ENCODE assay signal across 14 cellular contexts in the genomic region with DNA sequence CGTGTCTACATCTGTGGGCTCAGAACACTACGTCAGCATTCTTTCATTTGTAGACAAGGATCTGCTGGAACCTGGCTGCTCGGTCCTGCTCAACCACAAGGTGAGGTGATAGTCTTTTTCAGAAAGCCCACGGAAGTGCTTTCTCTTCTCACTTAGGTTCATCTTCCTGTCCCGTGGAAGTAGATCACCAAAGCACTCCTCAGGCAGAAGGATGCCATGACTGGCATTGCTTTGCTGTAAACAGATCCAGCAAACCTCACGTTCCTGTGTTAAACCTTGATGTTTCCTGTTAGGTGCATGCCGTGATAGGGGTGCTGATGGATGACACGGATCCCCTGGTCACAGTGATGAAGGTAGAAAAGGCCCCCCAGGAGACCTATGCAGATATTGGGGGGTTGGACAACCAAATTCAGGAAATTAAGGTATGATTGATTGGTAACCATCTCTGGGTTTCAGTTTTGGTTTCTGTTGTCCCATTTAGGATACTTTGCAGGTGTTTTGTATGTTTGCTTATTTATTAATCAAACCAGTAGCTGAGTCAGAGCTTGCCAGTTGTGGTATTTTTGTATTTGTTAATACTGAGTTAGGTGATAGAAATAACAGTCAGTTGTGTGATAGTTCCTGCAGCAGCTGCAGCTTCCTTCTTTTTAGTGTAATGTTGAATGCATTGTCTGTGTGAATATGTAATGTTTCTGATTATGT. TPM values are rescaled to one million over a fixed set of nuclear protein-coding genes. Genes with fewer than 3 reads are reported as not detected.
DNase-seq lines count a peak whose midpoint lies in the region; ATAC-seq and TF ChIP-seq lines count a peak whose summit lies in the region.
"Had no signal": no experiment of that assay in that cellular context is flagged by ENCODE, and none has a peak within 500 bp of the region (broad histone marks: within the 10 kb centered on the region; RNA-seq: fewer than 3 reads in every experiment).

No MANE protein-coding gene starts in this region.

- H3K9ac ChIP-seq in H9 (ENCODE audit: extremely low read depth, insufficient read length, low read length), result no peak overlapping the region

- TF ChIP-seq CTCF in neutrophil (IDR thresholded peaks at IDR 0.05) (no peak), left ventricle myocardium inferior (IDR thresholded peaks at IDR 0.05; ENCODE audit: borderline replicate concordance) (no peak), H9 (conservative IDR thresholded peaks at IDR 0.05) (no peak)

- no peaks in the 10 kb centered on the region for H3K79me2 ChIP-seq in H9 (ENCODE audit: insufficient read depth, low read length)

- peak overlapping the region in 1 of 2 donors; percentile 47 for H3K4me3 Mint-ChIP-seq in activated T-cell treated with anti-CD3 and anti-CD28 coated beads, Interleukin-2, amount 50 U/mL, for 72 hours
- no peak overlapping the region for H3K4me3 Mint-ChIP-seq in H9
- H3K4me3 Mint-ChIP-seq: type B pancreatic cell had no signal

- no peak overlapping the region for H2BK5ac ChIP-seq in H9 (ENCODE audit: insufficient read length, low read length)

- no peak overlapping the region for H2BK12ac ChIP-seq in H9 (ENCODE audit: insufficient read length, low read depth, low read length)

- H3K9me3 ChIP-seq in neutrophil (no peaks in the 10 kb centered on the region), left ventricle myocardium inferior (replicated peaks) (no peaks in the 10 kb centered on the region), H9 (ENCODE audit: control insufficient read depth, low read depth, low read length) (no peaks in the 10 kb centered on the region)

- no peak overlapping the region for H3K14ac ChIP-seq in H9 (ENCODE audit: insufficient read depth, low read length)

- H4K20me1 ChIP-seq in H9 (ENCODE audit: control insufficient read depth, insufficient read depth, insufficient read length), result no peaks in the 10 kb centered on the region

- no peak overlapping the region for H3K18ac ChIP-seq in H9 (ENCODE audit: insufficient read length, low read depth, low read length)

- H4K5ac ChIP-seq in H9 (ENCODE audit: insufficient read length, low read depth, low read length), result no peak overlapping the region

- H3T11ph ChIP-seq in H9 (ENCODE audit: low read length), result no peak overlapping the region

- H3K23ac ChIP-seq in H9 (ENCODE audit: insufficient read length, low read depth, low read length), result no peak overlapping the region

- no peak overlapping the region for H4K8ac ChIP-seq in H9 (replicated peaks; ENCODE audit: insufficient read length, low read depth, low read length)

- peak overlapping the region; percentile 14 for H3K27ac ChIP-seq in neutrophil
- no peak overlapping the region for H3K27ac ChIP-seq in left ventricle myocardium inferior (replicated peaks)
- H3K27ac ChIP-seq in H9 (ENCODE audit: insufficient read length, low read depth, low read length), result no peak overlapping the region

- no peak overlapping the region for H2BK120ac ChIP-seq in H9 (ENCODE audit: low read depth, low read length, poor library complexity, severe bottlenecking)

- H3K79me1 ChIP-seq in H9 (ENCODE audit: insufficient read depth, low read depth, low read length, poor library complexity, severe bottlenecking), result no peaks in the 10 kb centered on the region

- H2BK20ac ChIP-seq in H9 (ENCODE audit: low read depth, low read length, poor library complexity, severe bottlenecking), result no peak overlapping the region

- H3K27me3 ChIP-seq in neutrophil (no peaks in the 10 kb centered on the region), left ventricle myocardium inferior (ENCODE audit: low read depth) (no peaks in the 10 kb centered on the region), H9 (ENCODE audit: insufficient read depth, low read length) (no peaks in the 10 kb centered on the region)

- no peaks in the 10 kb centered on the region for H3K27me3 Mint-ChIP-seq in activated T-cell treated with anti-CD3 and anti-CD28 coated beads, Interleukin-2, amount 50 U/mL, for 72 hours (ENCODE audit: low read depth)
- H3K27me3 Mint-ChIP-seq in H9 (ENCODE audit: low read depth), result no peaks in the 10 kb centered on the region
- H3K27me3 Mint-ChIP-seq: type B pancreatic cell had no signal

- H2AK5ac ChIP-seq in H9 (ENCODE audit: insufficient read length, low read length), result no peak overlapping the region

- no peak overlapping the region for H3K56ac ChIP-seq in H9 (ENCODE audit: insufficient read length, low read depth, low read length)

- no peak overlapping the region for H2AFZ ChIP-seq in H9 (ENCODE audit: low read length)

- peaks cover 6% of the 10 kb centered on the region for H3K4me1 Mint-ChIP-seq in activated T-cell treated with anti-CD3 and anti-CD28 coated beads, Interleukin-2, amount 50 U/mL, for 72 hours (ENCODE audit: low read depth)
- H3K4me1 Mint-ChIP-seq in H9, result no peaks in the 10 kb centered on the region

- H4K91ac ChIP-seq in H9 (ENCODE audit: insufficient read length, low read depth, low read length), result no peak overlapping the region

- no peak overlapping the region for H3K4me2 ChIP-seq in H9 (ENCODE audit: insufficient read depth, insufficient read length, low read length)

- no peak overlapping the region for H3K4ac ChIP-seq in H9 (ENCODE audit: low read depth, low read length)

- intact Hi-C loops in left ventricle myocardium inferior (cut with micrococcal nuclease), result no loop called here

- H3K36me3 ChIP-seq in neutrophil (peaks cover 90% of the 10 kb centered on the region), left ventricle myocardium inferior (peaks cover 95% of the 10 kb centered on the region)

- H3K9me3 Mint-ChIP-seq in activated T-cell treated with anti-CD3 and anti-CD28 coated beads, Interleukin-2, amount 50 U/mL, for 72 hours, result peaks cover 2 to 3% of the 10 kb centered on the region in 2 donors
- no peaks in the 10 kb centered on the region for H3K9me3 Mint-ChIP-seq in H9
- H3K9me3 Mint-ChIP-seq: type B pancreatic cell had no signal

- H2BK15ac ChIP-seq in H9 (ENCODE audit: low read depth, low read length), result no peak overlapping the region

- WGBS in H9 (ENCODE audit: extremely low coverage, insufficient read length, low lambda C conversion rate), result no CpG with 5 or more reads among the region's 8 CpGs

- H3K27ac Mint-ChIP-seq in activated T-cell treated with anti-CD3 and anti-CD28 coated beads, Interleukin-2, amount 50 U/mL, for 72 hours, result peak overlapping the region; percentile 85
- H3K27ac Mint-ChIP-seq in H9, result no peak overlapping the region
- H3K27ac Mint-ChIP-seq: type B pancreatic cell had no signal

- H3K4me3 ChIP-seq in neutrophil (ENCODE audit: low read depth in 1 of 2, low read length in 1 of 2) (no peak overlapping the region), left ventricle myocardium inferior (no peak overlapping the region)

- no peak for DNase-seq in activated T-cell treated with anti-CD3 and anti-CD28 coated beads, Interleukin-2, amount 50 U/mL, for 72 hours
- no peak for DNase-seq in activated T-cell treated with anti-CD3 and anti-CD28 coated beads for 4 hours
- DNase-seq in left ventricle myocardium inferior, result no peak
- no peak for DNase-seq in H9
- no peak for DNase-seq in activated gamma-delta T cell treated with Interleukin-2 at 50 U/mL for 16 hours
- DNase-seq: GDM1, left colon, NCI-H82, posterior cingulate gyrus had no signal

- H3K36me3 Mint-ChIP-seq in activated T-cell treated with anti-CD3 and anti-CD28 coated beads, Interleukin-2, amount 50 U/mL, for 72 hours (ENCODE audit: insufficient read depth in 2 of 2), result peaks cover 17 to 28% of the 10 kb centered on the region in 2 donors
- H3K36me3 Mint-ChIP-seq in H9 (ENCODE audit: insufficient read depth in 1 of 3, low read depth in 3 of 3), result peaks cover 36 to 79% (median 66%) of the 10 kb centered on the region in 3 experiments

- no peaks in the 10 kb centered on the region for H3K23me2 ChIP-seq in H9 (ENCODE audit: insufficient read length, low read depth, low read length, poor library complexity, severe bottlenecking)

- no peaks in the 10 kb centered on the region for H3K4me1 ChIP-seq in neutrophil (ENCODE audit: control insufficient read depth in 1 of 2, insufficient read depth in 1 of 2, low read depth in 1 of 2, low read length in 1 of 2)
- H3K4me1 ChIP-seq in left ventricle myocardium inferior, result peaks cover 2% of the 10 kb centered on the region
- no peaks in the 10 kb centered on the region for H3K4me1 ChIP-seq in H9 (ENCODE audit: insufficient read depth, low read length)

- ATAC-seq in activated T-cell treated with anti-CD3 and anti-CD28 coated beads, Interleukin-2, amount 50 U/mL, for 72 hours (replicated peaks in 1 of 2), result peak; percentile 17 to 62
- ATAC-seq in HG02571 (IDR thresholded peaks at IDR 0.05; ENCODE audit: unreplicated experiment), result peak; percentile 63
- ATAC-seq in HG03432 (IDR thresholded peaks at IDR 0.05; ENCODE audit: unreplicated experiment), result peak; percentile 89
- ATAC-seq: HCT116, left colon had no signal

RNA-seq across cellular contexts. Expression of a gene that starts 7.5 kb away (rescaled TPM):
- total RNA-seq in activated T-cell treated with anti-CD3 and anti-CD28 coated beads, Interleukin-2, amount 50 U/mL, for 72 hours, result 100 to 1,000 TPM; 105 to 112 TPM
- total RNA-seq in left ventricle myocardium inferior, result 121 TPM
- total RNA-seq in H9 (2021), result 97.3 and 113 TPM in 2 replicates
